8 cellular contexts compared by ENCODE assay signal in the genomic region with DNA sequence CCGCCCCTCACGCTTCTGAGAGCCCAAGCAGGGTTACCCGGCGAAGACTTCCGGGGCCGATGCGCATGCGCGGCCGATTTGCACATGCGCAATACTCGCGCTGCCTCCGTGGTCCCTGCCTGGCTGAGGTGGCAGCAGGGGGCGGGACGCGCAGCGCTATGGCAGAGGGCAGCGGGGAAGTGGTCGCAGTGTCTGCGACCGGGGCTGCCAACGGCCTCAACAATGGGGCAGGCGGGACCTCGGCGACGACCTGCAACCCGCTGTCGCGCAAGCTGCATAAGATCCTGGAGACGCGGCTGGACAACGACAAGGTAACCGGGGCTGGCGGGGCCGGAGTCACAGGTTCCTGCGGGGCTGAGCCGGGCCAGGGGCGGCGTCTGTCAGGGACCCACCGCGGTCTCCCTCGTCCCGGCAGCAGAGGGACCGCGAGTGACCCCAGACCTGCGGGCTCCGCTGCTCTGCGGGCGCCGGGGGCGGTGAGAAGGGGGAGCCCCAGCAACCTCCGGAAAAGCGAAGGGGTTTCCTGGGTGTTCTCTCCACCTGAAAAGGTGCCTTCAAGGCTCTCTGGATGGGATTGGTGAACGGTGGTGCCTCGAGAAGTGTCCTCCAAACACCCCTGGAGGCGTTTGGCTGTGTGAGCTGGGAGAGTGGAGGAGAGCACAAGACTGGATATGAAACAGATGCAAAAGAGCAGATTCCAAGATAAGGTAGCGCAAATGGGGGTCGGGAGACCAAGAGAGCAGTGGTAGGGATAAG. TPM values are rescaled to one million over a fixed set of nuclear protein-coding genes. Genes with fewer than 3 reads are reported as not detected.
DNase-seq lines count a peak whose midpoint lies in the region; ATAC-seq and TF ChIP-seq lines count a peak whose summit lies in the region.

A gene (plus strand): TSS at position 94 of the 756 bp plus-strand sequence. CDS start 65 bp downstream, at position 159.

- TF ChIP-seq POLR2A in IMR-90 (IDR thresholded peaks at IDR 0.05; ENCODE audit: low read depth, low read length) = peak; percentile 40; the same call in 1 of the 2 replicates

- H3K23ac ChIP-seq in IMR-90 (ENCODE audit: low read depth, low read length) = peak within 1 kb of the TSS; percentile 88

- H3K4ac ChIP-seq in IMR-90 (ENCODE audit: low read depth, low read length) = peak within 1 kb of the TSS; percentile 83

- H3K4me1 ChIP-seq in IMR-90 (ENCODE audit: control insufficient read depth, insufficient read depth, low read length) = peaks cover 2% of the 10 kb centered on the region; the same call in 1 of the 2 replicates
- H3K4me1 ChIP-seq in muscle layer of colon (ENCODE audit: insufficient read depth, low read length) = no peaks in the 10 kb centered on the region

- H3K79me1 ChIP-seq in IMR-90 (ENCODE audit: low read depth in 1 of 2, low read length in 2 of 2) = peaks cover 7 to 19% of the 10 kb centered on the region in 2 experiments; a peak in 3 of 4 replicates

- H3K9ac ChIP-seq in IMR-90 (ENCODE audit: low read depth, low read length) (peak within 1 kb of the TSS; percentile 92), muscle layer of colon (ENCODE audit: low read length) (peak within 1 kb of the TSS; percentile 39)

- peak within 1 kb of the TSS; percentile 100 for H3K4me2 ChIP-seq in IMR-90 (ENCODE audit: low read depth, low read length)

- TF ChIP-seq CTCF in IMR-90 (conservative IDR thresholded peaks at IDR 0.05; ENCODE audit: low read depth, low read length) = no peak

- H3K36me3 ChIP-seq in IMR-90 (ENCODE audit: control insufficient read depth, insufficient read depth, low read length) = no peaks in the 10 kb centered on the region
- no peaks in the 10 kb centered on the region for H3K36me3 ChIP-seq in muscle layer of colon (ENCODE audit: insufficient read depth, low read length)

- peak within 1 kb of the TSS; percentile 71 for H2BK5ac ChIP-seq in IMR-90 (ENCODE audit: low read depth, low read length, poor library complexity, severe bottlenecking)

- BruUV-seq in IMR-90 (replicated peaks; lab: Mats Ljungman, UMichigan) = no TSS peak

- CTCF ChIA-PET in IMR-90 (lab: Yijun Ruan, JAX) = no interaction called here

- no peak for TF ChIP-seq RAD21 in IMR-90 (IDR thresholded peaks at IDR 0.05; ENCODE audit: low read length)

- H2BK120ac ChIP-seq in IMR-90 (ENCODE audit: low read depth, low read length) = 0 out of 2 replicates have a peak within 1 kb of the TSS, but pooled peaks have one; percentile 25

- DNase-seq in DMS79 (lab: John Stamatoyannopoulos, UW) (peak; percentile 57), IMR-90 (peak; percentile 80), OCI-M2 (lab: John Stamatoyannopoulos, UW; ENCODE audit: unreplicated experiment) (peak; percentile 89)
- DNase-seq in activated T-cell treated with anti-CD3 and anti-CD28 coated beads, Interleukin-2, amount 50 U/mL, for 1 hour = peak; percentile 99
- peak; percentile 94 to 95 for DNase-seq in stimulated activated CD8-positive, alpha-beta memory T cell treated with anti-CD3 and anti-CD28 coated beads, Interleukin-7, amount 100 ng/mL, for 1 hour (ENCODE audit: low read depth in 2 of 2)

- peak within 1 kb of the TSS; percentile 81 for H3K14ac ChIP-seq in IMR-90 (replicated peaks; ENCODE audit: low read depth, low read length)

- H2AK5ac ChIP-seq in IMR-90 (ENCODE audit: low read depth, low read length) = peak within 1 kb of the TSS; percentile 35; the same call in 1 of the 2 replicates

- H4K20me1 ChIP-seq in IMR-90 (ENCODE audit: insufficient read depth, low read length) = no peaks in the 10 kb centered on the region

- peak; percentile 92 for ATAC-seq in GM21529 (IDR thresholded peaks at IDR 0.05; ENCODE audit: unreplicated experiment)
- peak; percentile 97 for ATAC-seq in IMR-90 (ENCODE audit: low read depth)
- ATAC-seq in esophagus mucosa = peak; percentile 91

- no peaks in the 10 kb centered on the region for H3K27me3 ChIP-seq in IMR-90 (ENCODE audit: control insufficient read depth, insufficient read depth, low read length)
- no peaks in the 10 kb centered on the region for H3K27me3 ChIP-seq in muscle layer of colon (ENCODE audit: control insufficient read depth in 1 of 2, insufficient read depth in 2 of 2, low read length in 2 of 2)

- no peaks in the 10 kb centered on the region for H3K9me3 ChIP-seq in IMR-90 (ENCODE audit: control insufficient read depth, insufficient read depth, low read length)
- H3K9me3 ChIP-seq in muscle layer of colon (ENCODE audit: low read length) = no peaks in the 10 kb centered on the region

- H3K9me1 ChIP-seq in IMR-90 (ENCODE audit: insufficient read depth, low read length) = peaks cover 3% of the 10 kb centered on the region; the same call in 1 of the 2 replicates

- H3K18ac ChIP-seq in IMR-90 (ENCODE audit: low read depth, low read length) = peak within 1 kb of the TSS; percentile 54; the same call in 1 of the 2 replicates

- intact Hi-C loops in IMR-90 (cut with micrococcal nuclease) = no loop called here

- dilution Hi-C loops in IMR-90 (cut with HindIII; ENCODE audit: low sequenced_read_pairs, unreplicated experiment) = no loop called here

- H3K4me3 ChIP-seq in IMR-90 (ENCODE audit: insufficient read depth, low read depth, low read length) = peak within 1 kb of the TSS; percentile 95
- peak within 1 kb of the TSS; percentile 89 to 98 for H3K4me3 ChIP-seq in muscle layer of colon (ENCODE audit: low read depth in 1 of 2, low read length in 2 of 2)

- WGBS in IMR-90 (ENCODE audit: extremely low coverage in 2 of 2, insufficient read length in 1 of 2), 2 experiments = 0% methylated on average over 30 of the region's 59 CpGs; no CpG with 5 or more reads in 1 of the 2 experiments

- H4K91ac ChIP-seq in IMR-90 (ENCODE audit: insufficient read depth, low read depth, low read length) = peak within 1 kb of the TSS; percentile 59

- POLR2A ChIA-PET in IMR-90 (lab: Charles Lee; ENCODE audit: unreplicated experiment) = no interaction called here

- H2AFZ ChIP-seq in IMR-90 (replicated peaks; ENCODE audit: low read length, poor library complexity) = peak within 1 kb of the TSS; percentile 97

- in situ Hi-C loops in IMR-90 (cut with MboI; ENCODE audit: low sequenced_read_pairs) = no loop called here

- peak within 1 kb of the TSS; percentile 96 for H4K8ac ChIP-seq in IMR-90 (ENCODE audit: low read depth in 2 of 2, low read length in 2 of 2)

- peak within 1 kb of the TSS; percentile 29 for H2AK9ac ChIP-seq in IMR-90 (replicated peaks; ENCODE audit: low read depth, low read length, poor library complexity)

- no peak within 1 kb of the TSS for H2BK15ac ChIP-seq in IMR-90 (ENCODE audit: low read depth, low read length)

- H3K27ac ChIP-seq in IMR-90 (ENCODE audit: insufficient read depth, low read length) = peak within 1 kb of the TSS; percentile 86
- peak within 1 kb of the TSS; percentile 76 for H3K27ac ChIP-seq in muscle layer of colon (ENCODE audit: low read depth, low read length)

- H3K56ac ChIP-seq in IMR-90 (ENCODE audit: extremely low read depth, insufficient read depth, low read length) = peak within 1 kb of the TSS; percentile 47; the same call in 1 of the 2 replicates

- H2BK20ac ChIP-seq in IMR-90 (ENCODE audit: low read depth, low read length) = no peak within 1 kb of the TSS

- peak within 1 kb of the TSS; percentile 80 for H4K5ac ChIP-seq in IMR-90 (ENCODE audit: low read depth, low read length)

TF ChIP-seq in IMR-90, 13 proteins besides CTCF, POLR2A, EP300 and RAD21:
- TF ChIP-seq, protein P1, sequence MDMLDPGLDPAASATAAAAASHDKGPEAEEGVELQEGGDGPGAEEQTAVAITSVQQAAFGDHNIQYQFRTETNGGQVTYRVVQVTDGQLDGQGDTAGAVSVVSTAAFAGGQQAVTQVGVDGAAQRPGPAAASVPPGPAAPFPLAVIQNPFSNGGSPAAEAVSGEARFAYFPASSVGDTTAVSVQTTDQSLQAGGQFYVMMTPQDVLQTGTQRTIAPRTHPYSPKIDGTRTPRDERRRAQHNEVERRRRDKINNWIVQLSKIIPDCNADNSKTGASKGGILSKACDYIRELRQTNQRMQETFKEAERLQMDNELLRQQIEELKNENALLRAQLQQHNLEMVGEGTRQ (IDR thresholded peaks at IDR 0.05; ENCODE audit: low read depth, low read length) = no peak
- TF ChIP-seq MXI1 (IDR thresholded peaks at IDR 0.05; ENCODE audit: borderline replicate concordance, low read depth, low read length) = peak; percentile 39; the same call in 1 of the 2 replicates

RNA-seq across cellular contexts. Expression of the gene that starts here (rescaled TPM):
- 37.5 and 46.1 TPM in 2 replicates for total RNA-seq in IMR-90 (2012; rRNA removed)
- polyA plus RNA-seq in IMR-90 (2012; rRNA removed) = 20.3 and 22.8 TPM in 2 replicates
- 5.4 and 6.9 TPM in 2 replicates for polyA plus RNA-seq in IMR-90 (2012; cell fraction: cytosol; rRNA removed)
- polyA plus RNA-seq in IMR-90 (2012; cell fraction: nucleus; rRNA removed; ENCODE audit: low replicate concordance) = 3.4 and 33.1 TPM in 2 replicates
- 21.8 TPM for total RNA-seq in esophagus mucosa

Comparison
In these comparisons a context has a peak if more than half of its experiments do, and no peak if none do; other contexts are left out.
1. Peak in every context shown above with its lines: DNase-seq, ATAC-seq, H3K4me3 ChIP-seq and H3K27ac ChIP-seq.